Comparison of ENCODE assay signal across 12 cellular contexts in genomic region chr7:120064565-120064964, GRCh38.
DNase-seq lines count a peak whose midpoint lies in the region; ATAC-seq and TF ChIP-seq lines count a peak whose summit lies in the region.
"Had no signal": no experiment of that assay in that cellular context is flagged by ENCODE, and none has a peak within 500 bp of the region (broad histone marks: within the 10 kb centered on the region; RNA-seq: fewer than 3 reads in every experiment).

No MANE protein-coding gene starts in this region.

- H3K9me3 Mint-ChIP-seq in T-cell (peaks cover 4 to 31% (median 7%) of the 10 kb centered on the region in 3 donors), mesothelial cell of epicardium (peaks cover 23% of the 10 kb centered on the region)

- H3K36me3 Mint-ChIP-seq in T-cell (no peaks in the 10 kb centered on the region), mesothelial cell of epicardium (peaks cover 3% of the 10 kb centered on the region)

- H3K4me3 ChIP-seq in right lobe of liver = no peak overlapping the region

- H3K36me3 ChIP-seq in right lobe of liver = no peaks in the 10 kb centered on the region

- CTCF ChIA-PET in T-cell (lab: Charles Lee) = no interaction called here

- no peaks in the 10 kb centered on the region for H3K27me3 Mint-ChIP-seq in T-cell
- H3K27me3 Mint-ChIP-seq in mesothelial cell of epicardium (ENCODE audit: low read depth) = no peaks in the 10 kb centered on the region

- no peaks in the 10 kb centered on the region for H3K4me1 Mint-ChIP-seq in T-cell
- H3K4me1 Mint-ChIP-seq in mesothelial cell of epicardium = peaks cover 3% of the 10 kb centered on the region

- no peaks in the 10 kb centered on the region for H3K9me3 ChIP-seq in right lobe of liver

- TF ChIP-seq CTCF in mesothelial cell of epicardium (IDR thresholded peaks at IDR 0.05; ENCODE audit: unreplicated experiment) (no peak), right lobe of liver (IDR thresholded peaks at IDR 0.05) (no peak)

- H3K4me1 ChIP-seq in right lobe of liver = no peaks in the 10 kb centered on the region

- intact Hi-C loops in right lobe of liver (cut with DNase I) = no loop called here

- H3K4me3 Mint-ChIP-seq in T-cell (no peak overlapping the region), mesothelial cell of epicardium (no peak overlapping the region)

- H3K27ac Mint-ChIP-seq in T-cell = no peak overlapping the region
- no peak overlapping the region for H3K27ac Mint-ChIP-seq in mesothelial cell of epicardium

- TF ChIP-seq POLR2A in right lobe of liver (IDR thresholded peaks at IDR 0.05) = no peak

- POLR2A ChIA-PET in T-cell (lab: Charles Lee) = no interaction called here

- H3K27ac ChIP-seq in right lobe of liver = no peak overlapping the region

- ATAC-seq in GM18517 (IDR thresholded peaks at IDR 0.05; ENCODE audit: unreplicated experiment) (peak; percentile 95), GM21737 (IDR thresholded peaks at IDR 0.05; ENCODE audit: unreplicated experiment) (peak; percentile 71), HG03558 (IDR thresholded peaks at IDR 0.05; ENCODE audit: extremely low read depth, unreplicated experiment) (peak; percentile 84), T-cell (replicated peaks in 1 of 4) (no peak), right lobe of liver (no peak)

- no peaks in the 10 kb centered on the region for H3K27me3 ChIP-seq in right lobe of liver

- DNase-seq in hepatic stellate cell (ENCODE audit: low spot score) (peak; percentile 23), activated T-cell treated with anti-CD3 and anti-CD28 coated beads for 4 hours (no peak), T-cell (no peak), mesothelial cell of epicardium (ENCODE audit: low spot score in 2 of 2, unreplicated experiment in 2 of 2) (no peak), right lobe of liver (no peak)
- DNase-seq: activated naive CD4-positive, alpha-beta T cell treated with Interleukin-2 at 50 U/mL for 16 hours; DMS 273 treated with DMSO at 0.1 percent for 48 hours; NCI-H2029; T-helper 1 cell had no signal

Comparison
In these comparisons a context has a peak if more than half of its experiments do, and no peak if none do; other contexts are left out.
1. ATAC-seq: peak in GM18517 (single experiment), GM21737 (single experiment) and HG03558 (single experiment); none in T-cell (0 of 4) and right lobe of liver (0 of 4).